ENCODE assay signal across 27 cellular contexts in the genomic region with DNA sequence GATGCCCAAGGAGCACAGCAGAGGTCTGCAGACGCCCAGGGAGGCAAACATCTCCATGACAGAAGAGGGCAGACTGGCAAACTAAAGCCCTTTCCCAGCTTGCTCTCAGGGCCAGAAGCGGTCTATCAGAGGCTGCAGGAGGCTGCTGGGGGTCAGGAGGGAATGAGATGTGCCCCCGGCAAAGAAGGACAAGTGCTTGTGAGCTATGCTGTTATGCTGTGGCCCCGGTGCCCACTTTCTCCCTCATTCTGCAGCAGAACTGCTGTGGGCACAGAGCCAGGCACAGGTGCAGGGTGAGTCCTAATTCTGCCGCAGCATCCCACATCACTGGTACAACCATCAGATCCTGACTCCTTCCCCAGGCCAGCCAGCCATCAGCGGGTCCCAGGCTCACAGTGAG. TPM values are rescaled to one million over a fixed set of nuclear protein-coding genes. Genes with fewer than 3 reads are reported as not detected.
A peak's percentile ranks its signal among the peaks of the same experiment; 100 is the strongest.
DNase-seq lines count a peak whose midpoint lies in the region; ATAC-seq, FAIRE-seq and TF ChIP-seq lines count a peak whose summit lies in the region.
"Had no signal": no experiment of that assay in that cellular context is flagged by ENCODE, and none has a peak within 500 bp of the region (broad histone marks: within the 10 kb centered on the region; RNA-seq: fewer than 3 reads in every experiment).

No MANE protein-coding gene starts in this region.

- H3K27me3 ChIP-seq in right cardiac atrium (ENCODE audit: control insufficient read depth, insufficient read depth) (no peaks in the 10 kb centered on the region), H1 (replicated peaks in 1 of 4; ENCODE audit: control insufficient read depth in 3 of 4, extremely low read depth in 1 of 4, insufficient read depth in 3 of 4, low read length in 3 of 4) (no peaks in the 10 kb centered on the region), spleen (replicated peaks in 1 of 7) (peaks cover 0 to 4% (median 0%) of the 10 kb centered on the region in 7 donors)
- H3K27me3 ChIP-seq: BE2C; BLaER1 treated with 17β-estradiol and CSF1 and Interleukin-3, amounts not matched to agents 10 nM and 100 nM had no signal

- no peak overlapping the region for H3K27ac Mint-ChIP-seq in MCF 10A (ENCODE audit: low read depth, unreplicated experiment)
- H3K27ac Mint-ChIP-seq: CD14-positive monocyte; CD4-positive, alpha-beta T cell; CD8-positive, alpha-beta memory T cell had no signal

- no peak overlapping the region for H3K9ac ChIP-seq in H1 (replicated peaks in 1 of 4; ENCODE audit: extremely low read depth in 1 of 4, low read depth in 3 of 4, low read length in 3 of 4)
- H3K9ac ChIP-seq: BLaER1 treated with 17β-estradiol and CSF1 and Interleukin-3, amounts not matched to agents 10 nM and 100 nM had no signal

- no peak overlapping the region; the same call in 1 of the 2 replicates for H2AK5ac ChIP-seq in H1 (ENCODE audit: low read depth, low read length)

- no peak overlapping the region for H3K4me3 Mint-ChIP-seq in MCF 10A (ENCODE audit: unreplicated experiment)
- H3K4me3 Mint-ChIP-seq: CD14-positive monocyte; CD4-positive, alpha-beta T cell; CD8-positive, alpha-beta memory T cell had no signal

- H3K4me1 ChIP-seq in right cardiac atrium (ENCODE audit: control insufficient read depth, insufficient read depth, low read length): no peaks in the 10 kb centered on the region
- H3K4me1 ChIP-seq in H1 (replicated peaks in 1 of 4; ENCODE audit: control insufficient read depth in 3 of 4, insufficient read depth in 4 of 4, low read length in 3 of 4): peaks cover 15 to 33% (median 24%) of the 10 kb centered on the region in 4 experiments
- H3K4me1 ChIP-seq in spleen: peaks cover 0 to 31% (median 8%) of the 10 kb centered on the region in 6 donors

- H3K79me2 ChIP-seq in H1 (ENCODE audit: control insufficient read depth in 1 of 2, insufficient read depth in 2 of 2, low read length in 2 of 2): no peaks in the 10 kb centered on the region

- peak overlapping the region; percentile 4 for H3K4ac ChIP-seq in H1 (replicated peaks; ENCODE audit: insufficient read length, low read depth, low read length)

- H3K18ac ChIP-seq in H1 (ENCODE audit: extremely low read depth, low read length): no peak overlapping the region; the same call in 1 of the 2 replicates

- DNase-seq in cardiac septum (ENCODE audit: low spot score): peak; percentile 70
- DNase-seq in right cardiac atrium: no peak
- peak; percentile 27 for DNase-seq in RPMI8226
- no peak for DNase-seq in H1 (ENCODE audit: low read depth in 1 of 2, low spot score in 2 of 2)
- peak; percentile 50 for DNase-seq in spleen
- no peak for DNase-seq in MCF 10A (ENCODE audit: unreplicated experiment)
- DNase-seq in T-helper 1 cell: no peak
- no peak for DNase-seq in middle frontal gyrus (ENCODE audit: extremely low spot score, low spot score)
- DNase-seq: AML-193; BE2C; CD4-positive, alpha-beta T cell; CD8-positive, alpha-beta memory T cell; DMS 273 treated with DMSO at 0.1 percent for 48 hours; DMS79; EL; GDM1; GOT3; H7 had no signal

- H3K56ac ChIP-seq in H1 (replicated peaks; ENCODE audit: insufficient read length, low read depth, low read length): no peak overlapping the region

- H3K36me3 ChIP-seq in H1 (ENCODE audit: control insufficient read depth in 2 of 4, insufficient read depth in 4 of 4, low read length in 3 of 4) (no peaks in the 10 kb centered on the region), spleen (no peaks in the 10 kb centered on the region)
- H3K36me3 ChIP-seq: BE2C had no signal

- no peak overlapping the region for H2BK5ac ChIP-seq in H1 (ENCODE audit: low read depth, low read length)

- no peak overlapping the region for H3K27ac ChIP-seq in right cardiac atrium (ENCODE audit: low read length)
- no peak overlapping the region for H3K27ac ChIP-seq in H1 (ENCODE audit: low read depth, low read length)
- H3K27ac ChIP-seq in spleen: no peak overlapping the region
- H3K27ac ChIP-seq: 22Rv1; BLaER1 treated with 17β-estradiol and CSF1 and Interleukin-3, amounts not matched to agents 10 nM and 100 nM had no signal

- H3K27me3 Mint-ChIP-seq in MCF 10A (ENCODE audit: insufficient read depth, unreplicated experiment): no peaks in the 10 kb centered on the region
- H3K27me3 Mint-ChIP-seq: CD4-positive, alpha-beta T cell had no signal

- no peak overlapping the region for H4K5ac ChIP-seq in H1 (ENCODE audit: insufficient read length, low read depth, low read length)

- intact Hi-C loops in cardiac septum (cut with DNase I): no loop called here
- intact Hi-C loops in right cardiac atrium (cut with DNase I): no loop called here
- intact Hi-C loops in spleen (cut with DNase I; ENCODE audit: low total_unique reads): no loop called here
- intact Hi-C loops in MCF 10A (cut with micrococcal nuclease): no loop called here

- no peaks in the 10 kb centered on the region for H3K4me1 Mint-ChIP-seq in MCF 10A (ENCODE audit: insufficient read depth, unreplicated experiment)
- H3K4me1 Mint-ChIP-seq: CD14-positive monocyte; CD8-positive, alpha-beta memory T cell had no signal

- no peak for ATAC-seq in right cardiac atrium
- ATAC-seq: GM12878, HCT116 had no signal

- H3K14ac ChIP-seq in H1 (ENCODE audit: insufficient read length): no peak overlapping the region

- TF ChIP-seq POLR2A in H1 (IDR thresholded peaks at IDR 0.05; ENCODE audit: control extremely low read depth in 1 of 2, low read depth in 2 of 2, low read length in 2 of 2): no peak
- TF ChIP-seq POLR2A in spleen (IDR thresholded peaks at IDR 0.05): no peak

- H4K20me1 ChIP-seq in H1 (replicated peaks in 1 of 2; ENCODE audit: control insufficient read depth in 1 of 2, insufficient read depth in 2 of 2, low read length in 2 of 2): no peaks in the 10 kb centered on the region

- H2BK15ac ChIP-seq in H1 (ENCODE audit: low read length): peak overlapping the region; percentile 61; the same call in 1 of the 2 replicates

- peak overlapping the region; percentile 63; the same call in 1 of the 2 replicates for H2BK12ac ChIP-seq in H1 (ENCODE audit: low read depth, low read length)

- no peak overlapping the region for H3K4me3 ChIP-seq in right cardiac atrium (ENCODE audit: low read length)
- no peak overlapping the region for H3K4me3 ChIP-seq in H1 (ENCODE audit: extremely low read depth in 1 of 4, insufficient read depth in 2 of 4, low read depth in 3 of 4, low read length in 4 of 4)
- no peak overlapping the region for H3K4me3 ChIP-seq in spleen
- H3K4me3 ChIP-seq: BLaER1 treated with 17β-estradiol and CSF1 and Interleukin-3, amounts not matched to agents 10 nM and 100 nM; GM12878 had no signal

- peaks cover 3% of the 10 kb centered on the region for H3K9me3 Mint-ChIP-seq in MCF 10A (ENCODE audit: unreplicated experiment)
- H3K9me3 Mint-ChIP-seq: CD14-positive monocyte; CD4-positive, alpha-beta T cell; CD8-positive, alpha-beta memory T cell had no signal

- no peaks in the 10 kb centered on the region for H3K9me3 ChIP-seq in right cardiac atrium (ENCODE audit: control insufficient read depth, low read length)
- H3K9me3 ChIP-seq in H1 (ENCODE audit: insufficient read depth in 2 of 2, low read depth in 1 of 2, low read length in 1 of 2): no peaks in the 10 kb centered on the region
- H3K9me3 ChIP-seq in spleen: no peaks in the 10 kb centered on the region
- H3K9me3 ChIP-seq: BE2C; BLaER1 treated with 17β-estradiol and CSF1 and Interleukin-3, amounts not matched to agents 10 nM and 100 nM had no signal

- no peak overlapping the region for H2AFZ ChIP-seq in H1 (ENCODE audit: low read length)

- TF ChIP-seq RAD21 in H1 (IDR thresholded peaks at IDR 0.05 in 1 of 2, conservative IDR thresholded peaks at IDR 0.05 in 1 of 2; ENCODE audit: low read depth in 2 of 2, low read length in 2 of 2): no peak

- BruUV-seq in MCF 10A (replicated peaks; lab: Mats Ljungman, UMichigan): no TSS peak

- no peak overlapping the region for H4K8ac ChIP-seq in H1 (ENCODE audit: extremely low read depth, insufficient read depth, low read length)

- peak overlapping the region; percentile 35; the same call in 1 of the 2 replicates for H2BK20ac ChIP-seq in H1 (ENCODE audit: low read length)

- H2BK120ac ChIP-seq in H1 (replicated peaks; ENCODE audit: low read depth, low read length): no peak overlapping the region

- H3K23me2 ChIP-seq in H1 (ENCODE audit: low read depth, low read length): no peaks in the 10 kb centered on the region

- TF ChIP-seq CTCF in H1 (IDR thresholded peaks at IDR 0.05; ENCODE audit: control extremely low read depth in 1 of 3, insufficient read depth in 1 of 3, low read depth in 1 of 3, low read length in 3 of 3): no peak
- TF ChIP-seq CTCF in spleen (IDR thresholded peaks at IDR 0.05 in 8 of 11, conservative IDR thresholded peaks at IDR 0.05 in 3 of 11): no peak
- TF ChIP-seq CTCF in MCF 10A (IDR thresholded peaks at IDR 0.05; ENCODE audit: unreplicated experiment): no peak

- H3K79me1 ChIP-seq in H1 (ENCODE audit: low read depth, low read length): no peaks in the 10 kb centered on the region

- H3K23ac ChIP-seq in H1 (ENCODE audit: insufficient read length): no peak overlapping the region

- TF ChIP-seq EP300 in H1 (IDR thresholded peaks at IDR 0.05; ENCODE audit: borderline replicate concordance in 1 of 2, low read depth in 2 of 2, low read length in 2 of 2): no peak

- H3K4me2 ChIP-seq in H1 (ENCODE audit: insufficient read depth in 1 of 2, low read depth in 2 of 2, low read length in 2 of 2): no peak overlapping the region
- H3K4me2 ChIP-seq: BLaER1 treated with 17β-estradiol and CSF1 and Interleukin-3, amounts not matched to agents 10 nM and 100 nM had no signal

- POLR2A ChIA-PET in H1 (lab: Charles Lee; ENCODE audit: partially characterized antibody): interaction anchor here (1.1 to 1.5 kb wide), 3 partner anchors 16 to 44 kb away, joined by 3 to 4 read pairs (median 4); no protein-coding TSS in a partner anchor
- POLR2A ChIA-PET in MCF 10A (lab: Yijun Ruan, JAX): no interaction called here

- 79% methylated on average over 6 of the region's 6 CpGs for WGBS in right cardiac atrium
- 82% methylated on average over 6 of the region's 6 CpGs; no CpG with 5 or more reads in 1 of the 2 experiments for WGBS in H1 (ENCODE audit: extremely low coverage in 1 of 2, insufficient coverage in 1 of 2, insufficient read length in 1 of 2, insufficient replicate concordance in 2 of 2, low coverage in 1 of 2, low lambda C conversion rate in 2 of 2, missing lambda C conversion rate in 1 of 2), 2 experiments
- 73 to 88% (median 80%) methylated on average over 5 to 6 of the region's 6 CpGs for WGBS in spleen, 5 donors

- no peaks in the 10 kb centered on the region for H3K36me3 Mint-ChIP-seq in MCF 10A (ENCODE audit: insufficient read depth, unreplicated experiment)
- H3K36me3 Mint-ChIP-seq: CD14-positive monocyte; CD8-positive, alpha-beta memory T cell had no signal

- H4K91ac ChIP-seq in H1 (replicated peaks; ENCODE audit: insufficient read length, low read length): no peak overlapping the region

- CTCF ChIA-PET in H1 (lab: Charles Lee; ENCODE audit: partially characterized antibody) (interaction anchor here (1.2 to 8.6 kb wide), 4 partner anchors 9 to 46 kb away, joined by 3 to 100 read pairs (median 14); no protein-coding TSS in a partner anchor), MCF 10A (lab: Yijun Ruan, JAX) (no interaction called here)

- no peak for FAIRE-seq in H1 (lab: Jason Lieb, UNC)
- FAIRE-seq: A204.1, D721Med, GM12878, GM19239 had no signal

RNA-seq across cellular contexts. Expression of gene LRFN2, which starts 46.4 kb away (rescaled TPM):
- total RNA-seq in cardiac septum: not detected
- not detected for total RNA-seq in right cardiac atrium
- polyA plus RNA-seq in right cardiac atrium: not detected
- total RNA-seq in H1 (2021; fragmentation: NEBNext Ultra II Directional; extraction: Animal tissue kit (Norgen Biotek cat#: 25700)): 2.3 TPM in 2 replicates
- polyA plus RNA-seq in H1 (2011; rRNA removed): 2.3 and 2.9 TPM in 2 replicates
- 2.1 TPM for polyA plus RNA-seq in H1 (2011; cell fraction: cytosol; rRNA removed)
- 5.0 TPM for polyA plus RNA-seq in H1 (2011; cell fraction: nucleus; rRNA removed)
- polyA plus RNA-seq in H1 (2012, experiment 1 of 2): 0.64 to 1.5 TPM (median 1.2 TPM) in 4 replicates
- 0.75 TPM for polyA plus RNA-seq in H1 (2012, experiment 2 of 2)
- 2.1 TPM for polyA plus RNA-seq in H1 (2013, experiment 1 of 2)
- polyA plus RNA-seq in H1 (2013, experiment 2 of 2): 2.3 TPM
- 3.2 and 3.8 TPM in 2 replicates for polyA minus RNA-seq in H1 (2011; rRNA and poly(A)+ RNA removed)
- polyA minus RNA-seq in H1 (2011; cell fraction: cytosol; rRNA and poly(A)+ RNA removed): 2.9 TPM
- polyA minus RNA-seq in H1 (2011; cell fraction: nucleus; rRNA and poly(A)+ RNA removed): 6.2 TPM
- 1 to 10 TPM in 6 of 7 donors, under 1 TPM in 1; 0.70 to 6.0 (median 2.3) TPM for total RNA-seq in spleen
- polyA plus RNA-seq in spleen: under 1 TPM; 0.05 to 0.48 (median 0.07) TPM
- total RNA-seq in MCF 10A (2022): not detected in 2 replicates
- total RNA-seq: CD4-positive, alpha-beta T cell; CD8-positive, alpha-beta memory T cell; GM12878 had no signal
- polyA plus RNA-seq: AG04450, CD14-positive monocyte, GM12878 had no signal

Comparison
In these comparisons a context has a peak if more than half of its experiments do, and no peak if none do; other contexts are left out.
1. DNase-seq: peak in cardiac septum (single experiment), RPMI8226 (single experiment) and spleen (single experiment); none in right cardiac atrium (0 of 3), H1 (0 of 2), MCF 10A (single experiment), T-helper 1 cell (0 of 5) and middle frontal gyrus (single experiment).